18 cellular contexts compared by ENCODE assay signal in genomic region chr9:7439355-7439978, GRCh38.
A peak's percentile ranks its signal among the peaks of the same experiment; 100 is the strongest.
DNase-seq lines count a peak whose midpoint lies in the region; ATAC-seq and TF ChIP-seq lines count a peak whose summit lies in the region.
"Had no signal": no experiment of that assay in that cellular context is flagged by ENCODE, and none has a peak within 500 bp of the region (broad histone marks: within the 10 kb centered on the region; RNA-seq: fewer than 3 reads in every experiment).

No MANE protein-coding gene starts in this region.

- no peak for TF ChIP-seq POLR2A in esophagus muscularis mucosa (IDR thresholded peaks at IDR 0.05; ENCODE audit: low read depth)

- H3K27ac ChIP-seq in esophagus muscularis mucosa (replicated peaks in 1 of 4) = no peak overlapping the region
- H3K27ac ChIP-seq: BLaER1 treated with 17β-estradiol and CSF1 and Interleukin-3, amounts not matched to agents 10 nM and 100 nM; KMS-11; right lobe of liver; testis had no signal

- H3K9me3 ChIP-seq in esophagus muscularis mucosa = no peaks in the 10 kb centered on the region
- H3K9me3 ChIP-seq: right lobe of liver, testis had no signal

- H3K4me3 ChIP-seq in choroid plexus epithelial cell (ENCODE audit: low read depth, low read length) (no peak overlapping the region), esophagus muscularis mucosa (no peak overlapping the region)
- H3K4me3 ChIP-seq: BLaER1 treated with 17β-estradiol and CSF1 and Interleukin-3, amounts not matched to agents 10 nM and 100 nM; right lobe of liver; testis had no signal

- H3K27me3 ChIP-seq in esophagus muscularis mucosa = no peaks in the 10 kb centered on the region
- H3K27me3 ChIP-seq: BLaER1 treated with 17β-estradiol and CSF1 and Interleukin-3, amounts not matched to agents 10 nM and 100 nM; right lobe of liver; testis had no signal

- ATAC-seq in GM18498 (IDR thresholded peaks at IDR 0.05; ENCODE audit: unreplicated experiment) (no peak), HG02970 (IDR thresholded peaks at IDR 0.05; ENCODE audit: low FRiP score, unreplicated experiment) (no peak)
- ATAC-seq: activated naive CD8-positive, alpha-beta T cell treated with anti-CD3 and anti-CD28 coated beads, Interleukin-2, amount 50 U/mL, for 24 hours; right lobe of liver had no signal

- TF ChIP-seq EP300 in esophagus muscularis mucosa (IDR thresholded peaks at IDR 0.05) = no peak

- no peaks in the 10 kb centered on the region for H3K36me3 ChIP-seq in esophagus muscularis mucosa
- H3K36me3 ChIP-seq: BLaER1 treated with 17β-estradiol and CSF1 and Interleukin-3, amounts not matched to agents 10 nM and 100 nM; right lobe of liver had no signal

- intact Hi-C loops in esophagus muscularis mucosa (cut with DNase I) = no loop called here

- DNase-seq in EH (ENCODE audit: low read depth) (peak; percentile 1), NCI-H69 (lab: John Stamatoyannopoulos, UW) (peak; percentile 41), choroid plexus epithelial cell (ENCODE audit: low read depth) (peak; percentile 3), myocyte (ENCODE audit: low read depth) (peak; percentile 30), SIG-M5 treated with dmso at 0.1 percent for 504 hours (lab: John Stamatoyannopoulos, UW; ENCODE audit: unreplicated experiment) (no peak), esophagus muscularis mucosa (ENCODE audit: extremely low spot score) (no peak)
- DNase-seq: activated CD4-positive, alpha-beta T cell treated with anti-CD3 and anti-CD28 coated beads, Interleukin-2, amount 10 ng/mL, durations not matched to agents 7 days and 5 days; activated naive CD8-positive, alpha-beta T cell treated with anti-CD3 and anti-CD28 coated beads, Interleukin-2, amount 50 U/mL, for 24 hours; activated T-cell treated with anti-CD3 and anti-CD28 coated beads, Interleukin-2, amount 50 U/mL, for 24 hours; NCI-H187 treated with DMSO at 0.1 percent for 48 hours; right lobe of liver; SIG-M5; stimulated activated CD8-positive, alpha-beta memory T cell treated with anti-CD3 and anti-CD28 coated beads, Interleukin-4, amount 100 ng/mL, for 48 hours; testis had no signal

- no peaks in the 10 kb centered on the region for H3K4me1 ChIP-seq in esophagus muscularis mucosa
- H3K4me1 ChIP-seq: right lobe of liver, testis had no signal

- TF ChIP-seq CTCF in choroid plexus epithelial cell (conservative IDR thresholded peaks at IDR 0.05; ENCODE audit: low read depth, low read length) (no peak), esophagus muscularis mucosa (IDR thresholded peaks at IDR 0.05) (no peak)

Comparison
In these comparisons a context has a peak if more than half of its experiments do, and no peak if none do; other contexts are left out.
1. DNase-seq: peak in EH (single experiment), NCI-H69 (single experiment), choroid plexus epithelial cell (single experiment) and myocyte (single experiment); none in SIG-M5 treated with dmso at 0.1 percent for 504 hours (single experiment) and esophagus muscularis mucosa (single experiment).